11 cellular contexts compared by ENCODE assay signal in the genomic region with DNA sequence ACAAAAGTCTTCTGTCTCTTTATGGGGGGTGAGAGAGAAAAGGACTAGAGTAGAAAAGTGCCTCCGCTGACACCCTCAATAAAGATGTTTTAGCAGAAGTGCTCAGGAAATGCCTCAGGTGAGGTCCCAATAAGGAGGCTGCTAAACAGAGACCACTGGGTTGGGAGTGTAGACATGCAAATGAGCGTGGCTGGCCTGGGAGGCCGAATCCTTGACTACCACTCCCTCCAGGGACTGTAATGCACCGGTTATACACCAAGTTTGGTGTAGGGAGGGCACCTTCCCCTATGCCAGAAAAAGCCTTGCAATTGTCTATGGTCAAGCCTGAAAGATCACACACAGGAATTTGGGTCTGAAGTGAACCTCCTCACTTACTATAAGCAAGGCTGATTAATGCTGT. TPM values are rescaled to one million over a fixed set of nuclear protein-coding genes. Genes with fewer than 3 reads are reported as not detected.
DNase-seq lines count a peak whose midpoint lies in the region; ATAC-seq and TF ChIP-seq lines count a peak whose summit lies in the region.
"Had no signal": no experiment of that assay in that cellular context is flagged by ENCODE, and none has a peak within 500 bp of the region (broad histone marks: within the 10 kb centered on the region; RNA-seq: fewer than 3 reads in every experiment).

No MANE protein-coding gene starts in this region.

- TF ChIP-seq CTCF in SK-N-SH (IDR thresholded peaks at IDR 0.05): no peak
- TF ChIP-seq CTCF in mammary epithelial cell (conservative IDR thresholded peaks at IDR 0.05 in 1 of 2, IDR thresholded peaks at IDR 0.05 in 1 of 2; ENCODE audit: extremely low read depth in 1 of 2, insufficient read depth in 1 of 2, low read depth in 1 of 2, low read length in 2 of 2): no peak
- no peak for TF ChIP-seq CTCF in neural crest cell (conservative IDR thresholded peaks at IDR 0.05)
- no peak for TF ChIP-seq CTCF in ovary (IDR thresholded peaks at IDR 0.05)

- TF ChIP-seq POLR2A in ovary (IDR thresholded peaks at IDR 0.05): no peak

- H4K20me1 ChIP-seq in SK-N-SH (ENCODE audit: insufficient read depth) (peaks cover 9% of the 10 kb centered on the region; the same call in 1 of the 2 replicates), mammary epithelial cell (ENCODE audit: insufficient read depth, low read length) (no peaks in the 10 kb centered on the region)

- 84% methylated on average over 4 of the region's 4 CpGs for WGBS in SK-N-SH (ENCODE audit: low lambda C conversion rate)
- WGBS in mammary epithelial cell (ENCODE audit: low coverage, missing lambda C conversion rate): 64% methylated on average over 4 of the region's 4 CpGs
- 84 to 88% (median 84%) methylated on average over 4 of the region's 4 CpGs for WGBS in ovary, 3 donors

- dilution Hi-C loops in mammary epithelial cell (cut with HindIII; ENCODE audit: low sequenced_read_pairs): no loop called here

- H3K36me3 ChIP-seq in SK-N-SH (replicated peaks in 1 of 2; ENCODE audit: control insufficient read depth in 1 of 2, insufficient read depth in 2 of 2, low read length in 1 of 2) (peaks cover 46 to 53% of the 10 kb centered on the region in 2 experiments), HUES6 (ENCODE audit: control insufficient read depth, insufficient read depth, low read length) (peaks cover 51% of the 10 kb centered on the region), mammary epithelial cell (ENCODE audit: insufficient read depth, low read length) (peaks cover 11% of the 10 kb centered on the region), ovary (no peaks in the 10 kb centered on the region)

- peak overlapping the region; percentile 81 for H3K4me3 Mint-ChIP-seq in neural crest cell

- H3K79me2 ChIP-seq in SK-N-SH (ENCODE audit: insufficient read depth): peaks cover 60% of the 10 kb centered on the region
- peaks cover 48% of the 10 kb centered on the region for H3K79me2 ChIP-seq in mammary epithelial cell (ENCODE audit: insufficient read depth, low read length)

- no peak overlapping the region for H3K27ac ChIP-seq in SK-N-SH (ENCODE audit: low read depth in 2 of 2, low read length in 1 of 2)
- no peak overlapping the region for H3K27ac ChIP-seq in HUES6 (ENCODE audit: low read depth, low read length)
- no peak overlapping the region for H3K27ac ChIP-seq in mammary epithelial cell (ENCODE audit: insufficient read depth, low read depth, low read length)
- H3K27ac ChIP-seq in ovary: no peak overlapping the region
- H3K27ac ChIP-seq: gastrocnemius medialis had no signal

- no peaks in the 10 kb centered on the region for H3K9me3 ChIP-seq in SK-N-SH
- H3K9me3 ChIP-seq in HUES6 (ENCODE audit: control insufficient read depth, insufficient read depth, low read depth, low read length): no peaks in the 10 kb centered on the region
- H3K9me3 ChIP-seq in mammary epithelial cell (replicated peaks; ENCODE audit: insufficient read depth, low read length): no peaks in the 10 kb centered on the region
- H3K9me3 ChIP-seq in ovary: no peaks in the 10 kb centered on the region
- H3K9me3 ChIP-seq: gastrocnemius medialis had no signal

- CTCF ChIA-PET in SK-N-SH (lab: Yijun Ruan, JAX) (interaction anchor here (0.6 kb wide), 1 partner anchor 106 kb away, joined by 3 read pairs; no protein-coding TSS in a partner anchor), mammary epithelial cell (lab: Charles Lee; ENCODE audit: low non-redundant PET) (no interaction called here)

- H3K4me1 ChIP-seq in SK-N-SH (ENCODE audit: control insufficient read depth in 1 of 2, insufficient read depth in 2 of 2, low read depth in 1 of 2, low read length in 1 of 2): peaks cover 4 to 8% of the 10 kb centered on the region in 2 experiments; a peak in 2 of 4 replicates
- 0 out of 2 replicates have a peak, but pooled peaks cover 3% of the 10 kb centered on the region for H3K4me1 ChIP-seq in HUES6 (ENCODE audit: control insufficient read depth, insufficient read depth, low read length)
- peaks cover 11% of the 10 kb centered on the region for H3K4me1 ChIP-seq in mammary epithelial cell (ENCODE audit: insufficient read depth, low read length)
- peaks cover 4% of the 10 kb centered on the region for H3K4me1 ChIP-seq in ovary (ENCODE audit: insufficient read depth)

- TF ChIP-seq EP300 in SK-N-SH (IDR thresholded peaks at IDR 0.05; ENCODE audit: borderline replicate concordance in 1 of 2, low read depth in 1 of 2, low read length in 1 of 2) (no peak), ovary (IDR thresholded peaks at IDR 0.05) (no peak)

- no peak for ATAC-seq in SK-N-SH treated with all-trans-retinoic acid at 6 μM for 48 hours
- ATAC-seq in GM21825 (IDR thresholded peaks at IDR 0.05; ENCODE audit: unreplicated experiment): no peak
- ATAC-seq: gastrocnemius medialis had no signal

- peak overlapping the region; percentile 81 to 96; a peak in 3 of 4 replicates for H3K4me3 ChIP-seq in SK-N-SH (ENCODE audit: low read depth in 2 of 2, low read length in 1 of 2)
- H3K4me3 ChIP-seq in HUES6 (ENCODE audit: low read depth, low read length): peak overlapping the region; percentile 39
- no peak overlapping the region for H3K4me3 ChIP-seq in mammary epithelial cell (replicated peaks in 1 of 3; ENCODE audit: insufficient read depth in 1 of 3, low read depth in 2 of 3, low read length in 3 of 3)
- H3K4me3 ChIP-seq in ovary: no peak overlapping the region

- peaks cover 27% of the 10 kb centered on the region for H3K4me1 Mint-ChIP-seq in neural crest cell

- POLR2A ChIA-PET in SK-N-SH (lab: Yijun Ruan, JAX): interaction anchor here (0.7 kb wide), 1 partner anchor 1223 kb away, joined by 3 read pairs; no protein-coding TSS in a partner anchor

- intact Hi-C loops in mammary epithelial cell (cut with micrococcal nuclease): no loop called here
- intact Hi-C loops in ovary (cut with DNase I): no loop called here

- no peak overlapping the region for H3K9ac ChIP-seq in SK-N-SH
- H3K9ac ChIP-seq in HUES6 (ENCODE audit: low read length): no peak overlapping the region
- no peak overlapping the region for H3K9ac ChIP-seq in mammary epithelial cell (ENCODE audit: insufficient read depth, low read length)

- no peaks in the 10 kb centered on the region for H3K9me3 Mint-ChIP-seq in neural crest cell

- BruUV-seq in mammary epithelial cell (replicated peaks; lab: Mats Ljungman, UMichigan): no TSS peak

- H3K27me3 Mint-ChIP-seq in neural crest cell (ENCODE audit: low read depth): no peaks in the 10 kb centered on the region

- H3K27ac Mint-ChIP-seq in neural crest cell (ENCODE audit: unreplicated experiment): no peak overlapping the region

- H3F3A ChIP-seq in SK-N-SH (replicated peaks; ENCODE audit: insufficient read depth): peaks cover 7% of the 10 kb centered on the region

- H3K9me2 ChIP-seq in SK-N-SH: no peaks in the 10 kb centered on the region

- H3K36me3 Mint-ChIP-seq in neural crest cell (ENCODE audit: low read depth): peaks cover 6% of the 10 kb centered on the region

- DNase-seq in SK-N-SH (no peak), mammary epithelial cell (no peak), neural crest cell (ENCODE audit: low read depth, low spot score) (no peak), ovary (no peak), NCI-H146 treated with DMSO at 0.1 percent for 48 hours (lab: John Stamatoyannopoulos, UW; ENCODE audit: unreplicated experiment) (no peak)
- DNase-seq: amniotic stem cell; gastrocnemius medialis; stimulated activated CD4-positive, alpha-beta T cell treated with anti-CD3 and anti-CD28 coated beads, Interleukin-4, amount 100 ng/mL, for 4 hours had no signal

- no peaks in the 10 kb centered on the region for H3K27me3 ChIP-seq in SK-N-SH (ENCODE audit: insufficient read depth)
- H3K27me3 ChIP-seq in HUES6 (ENCODE audit: control insufficient read depth, insufficient read depth, low read length): no peaks in the 10 kb centered on the region
- no peaks in the 10 kb centered on the region for H3K27me3 ChIP-seq in mammary epithelial cell (ENCODE audit: insufficient read depth, low read length)
- H3K27me3 ChIP-seq in ovary: no peaks in the 10 kb centered on the region
- H3K27me3 ChIP-seq: gastrocnemius medialis had no signal

- H2AFZ ChIP-seq in SK-N-SH (ENCODE audit: low read depth) (no peak overlapping the region), mammary epithelial cell (ENCODE audit: low read depth, low read length) (no peak overlapping the region)

- TF ChIP-seq RAD21 in SK-N-SH (IDR thresholded peaks at IDR 0.05; ENCODE audit: low read length): no peak

- in situ Hi-C loops in mammary epithelial cell (cut with MboI; ENCODE audit: low sequenced_read_pairs in 2 of 2): no loop called here

- peak overlapping the region; percentile 92 for H3K4me2 ChIP-seq in SK-N-SH
- peak overlapping the region; percentile 82 for H3K4me2 ChIP-seq in mammary epithelial cell (ENCODE audit: insufficient read depth, low read depth, low read length)

TF ChIP-seq in SK-N-SH treated with all-trans-retinoic acid at 6 μM for 48 hours, 23 proteins besides CTCF, POLR2A, EP300 and RAD21:
- TF ChIP-seq BACH2 (CRISPR knock-in tag; IDR thresholded peaks at IDR 0.05; ENCODE audit: borderline replicate concordance): no peak
- no peak for TF ChIP-seq ZFP30 (CRISPR knock-in tag; IDR thresholded peaks at IDR 0.05)

RNA-seq across cellular contexts. Expression of a gene that starts 1.8 kb away (rescaled TPM):
- polyA plus RNA-seq in SK-N-SH (2012; rRNA removed) (23.3 and 33.5 TPM in 2 replicates), mammary epithelial cell (32.4 TPM), ovary (10 to 100 TPM; 14.8 to 25.3 TPM)
- 28.7 and 30.2 TPM in 2 replicates for polyA plus RNA-seq in SK-N-SH (2012; cell fraction: cytosol; rRNA removed)
- polyA plus RNA-seq in SK-N-SH (2012; cell fraction: nucleus; rRNA removed): 25.5 and 74.7 TPM in 2 replicates
- total RNA-seq in mammary epithelial cell (10 to 100 TPM; 62.0 to 63.3 TPM), neural crest cell (47.5 and 48.7 TPM in 2 replicates), ovary (10 to 100 TPM; 19.5 to 41.9 (median 30.0) TPM)
- polyA minus RNA-seq in mammary epithelial cell: 29.3 TPM

Comparison
In these comparisons a context has a peak if more than half of its experiments do, and no peak if none do; other contexts are left out.
1. H3K4me3 ChIP-seq: peak in SK-N-SH (2 of 2) and HUES6 (single experiment); none in mammary epithelial cell (0 of 3) and ovary (single experiment).